ENCODE assay signal across 11 cellular contexts in the genomic region with DNA sequence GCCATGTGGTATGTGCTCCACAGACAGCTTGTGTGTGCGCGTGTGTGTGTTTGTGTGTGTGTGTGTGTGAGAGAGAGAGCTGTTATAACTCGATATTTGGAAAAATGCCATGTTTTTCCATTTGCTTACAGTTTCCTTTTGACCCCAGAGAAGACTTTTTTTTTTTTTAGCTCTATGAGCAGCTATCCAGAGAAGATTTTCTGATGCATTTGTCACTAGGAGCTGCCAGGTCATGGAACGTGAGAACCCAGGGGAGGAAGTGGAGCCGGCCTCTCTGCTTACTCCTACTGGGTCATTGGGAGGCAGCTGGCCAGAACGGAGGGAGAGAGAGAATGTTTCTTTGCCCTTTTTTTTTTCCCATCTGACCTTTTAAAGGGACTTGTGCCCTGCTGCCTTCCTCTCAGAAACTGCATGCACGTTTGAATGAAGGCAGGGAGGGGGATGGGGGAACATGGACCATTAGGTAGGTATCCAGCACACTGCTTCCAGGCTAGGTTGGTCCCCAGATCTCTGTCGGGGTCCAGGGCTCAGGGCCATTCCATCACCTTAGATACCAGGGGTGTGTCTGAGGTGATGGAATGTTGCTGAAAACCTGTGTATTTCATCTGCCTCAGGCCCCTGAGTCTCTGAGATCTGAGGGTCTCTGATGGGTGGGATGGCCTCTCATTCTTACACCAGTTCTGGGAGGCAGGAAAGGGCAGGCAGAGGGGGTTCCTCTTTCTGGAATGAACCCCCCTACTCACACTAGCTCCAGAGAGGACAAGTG. TPM values are rescaled to one million over a fixed set of nuclear protein-coding genes. Genes with fewer than 3 reads are reported as not detected.
DNase-seq lines count a peak whose midpoint lies in the region; ATAC-seq, FAIRE-seq and TF ChIP-seq lines count a peak whose summit lies in the region.
"Had no signal": no experiment of that assay in that cellular context is flagged by ENCODE, and none has a peak within 500 bp of the region (broad histone marks: within the 10 kb centered on the region; RNA-seq: fewer than 3 reads in every experiment).

No MANE protein-coding gene starts in this region.

- no peaks in the 10 kb centered on the region for H3K9me3 ChIP-seq in small intestine (ENCODE audit: control insufficient read depth, low read depth)
- H3K9me3 ChIP-seq: ascending aorta, mucosa of descending colon had no signal

- CTCF ChIA-PET in RWPE1 (lab: Yijun Ruan, JAX): interaction anchor here (1.7 kb wide), 1 partner anchor 31 kb away, joined by 6 read pairs; no protein-coding TSS in a partner anchor

- DNase-seq in HFFc6: peak; percentile 19
- no peak for DNase-seq in RWPE1 (ENCODE audit: low spot score)
- DNase-seq in hepatic stellate cell (ENCODE audit: low spot score): peak; percentile 47
- DNase-seq in small intestine: peak; percentile 43
- DNase-seq in NCI-H187 (lab: John Stamatoyannopoulos, UW): no peak
- no peak for DNase-seq in NCI-H1436 treated with DMSO at 0.1 percent for 48 hours (lab: John Stamatoyannopoulos, UW)
- DNase-seq in mesenteric fat pad (ENCODE audit: low spot score): no peak
- DNase-seq: T-cell had no signal

- no peak overlapping the region for H3K4me3 Mint-ChIP-seq in HFFc6
- H3K4me3 Mint-ChIP-seq: T-cell had no signal

- H3K4me3 ChIP-seq in small intestine (ENCODE audit: low read depth in 1 of 2, low read length in 2 of 2): no peak overlapping the region
- H3K4me3 ChIP-seq: ascending aorta, mucosa of descending colon had no signal

- peaks cover 40% of the 10 kb centered on the region for H3K4me1 Mint-ChIP-seq in HFFc6 (ENCODE audit: low read depth)
- H3K4me1 Mint-ChIP-seq: T-cell had no signal

- no peak for ATAC-seq in GM21528 (IDR thresholded peaks at IDR 0.05; ENCODE audit: low FRiP score, unreplicated experiment)
- ATAC-seq: T-cell had no signal

- TF ChIP-seq CTCF in HFFc6 (IDR thresholded peaks at IDR 0.05) (no peak), RWPE1 (conservative IDR thresholded peaks at IDR 0.05; ENCODE audit: low read depth) (no peak)

- POLR2A ChIA-PET in RWPE1 (lab: Yijun Ruan, JAX; ENCODE audit: low non-redundant PET): no interaction called here

- H3K36me3 ChIP-seq in small intestine (ENCODE audit: control insufficient read depth in 2 of 2, insufficient read depth in 2 of 2, low read length in 2 of 2): no peaks in the 10 kb centered on the region
- H3K36me3 ChIP-seq: ascending aorta had no signal

- H3K27ac ChIP-seq in RWPE1 (peak overlapping the region; percentile 31), small intestine (ENCODE audit: low read depth in 1 of 2, low read length in 1 of 2) (peak overlapping the region in 1 of 2 donors; percentile 93)
- H3K27ac ChIP-seq: ascending aorta had no signal

- FAIRE-seq in small intestine (lab: Jason Lieb, UNC): no peak

- WGBS in small intestine, 3 donors: 13 to 29% (median 26%) methylated on average over 8 of the region's 8 CpGs

- H3K36me3 Mint-ChIP-seq in HFFc6 (ENCODE audit: low read depth): no peaks in the 10 kb centered on the region
- H3K36me3 Mint-ChIP-seq: T-cell had no signal

- H3K27ac Mint-ChIP-seq in HFFc6: no peak overlapping the region
- H3K27ac Mint-ChIP-seq: T-cell had no signal

- peaks cover 0 to 13% of the 10 kb centered on the region in 2 donors for H3K4me1 ChIP-seq in small intestine (ENCODE audit: control insufficient read depth in 2 of 2, insufficient read depth in 1 of 2, low read depth in 1 of 2, low read length in 1 of 2)

- no peaks in the 10 kb centered on the region for H3K27me3 ChIP-seq in small intestine (ENCODE audit: control insufficient read depth in 2 of 2, insufficient read depth in 2 of 2, low read length in 2 of 2)
- H3K27me3 ChIP-seq: ascending aorta had no signal

- H3K27me3 Mint-ChIP-seq in HFFc6 (ENCODE audit: insufficient read depth): peaks cover 3% of the 10 kb centered on the region

- no peaks in the 10 kb centered on the region for H3K9me3 Mint-ChIP-seq in HFFc6
- H3K9me3 Mint-ChIP-seq: T-cell had no signal

RNA-seq across cellular contexts. Expression of a gene that starts 11.2 kb away (rescaled TPM):
- 10 to 100 TPM; 34.3 to 42.8 (median 38.3) TPM for total RNA-seq in HFFc6 (2021; fragmentation: NEBNext Ultra II Directional; extraction: Animal tissue kit (Norgen Biotek cat#: 25700))
- polyA plus RNA-seq in small intestine: 100 to 1,000 TPM in 1 of 3 donors, 10 to 100 TPM in 2; 63.7 to 107 (median 66.5) TPM
- total RNA-seq in mesenteric fat pad: 34.5 TPM

RNA-seq across cellular contexts. Expression of a gene that starts 53.9 kb away (rescaled TPM):
- total RNA-seq in HFFc6 (2021; fragmentation: NEBNext Ultra II Directional; extraction: Animal tissue kit (Norgen Biotek cat#: 25700)): under 1 TPM in 5 of 6 experiments, not detected in 1; 0.09 to 0.60 (median 0.30) TPM
- 1 to 10 TPM in 1 of 3 donors, under 1 TPM in 2; 0.42 to 1.1 (median 0.81) TPM for polyA plus RNA-seq in small intestine
- total RNA-seq in mesenteric fat pad: not detected
- total RNA-seq: ascending aorta, T-cell had no signal

Comparison
In these comparisons a context has a peak if more than half of its experiments do, and no peak if none do; other contexts are left out.
1. DNase-seq: peak in HFFc6 (single experiment), hepatic stellate cell (single experiment) and small intestine (single experiment); none in RWPE1 (single experiment), NCI-H187 (0 of 2), NCI-H1436 treated with DMSO at 0.1 percent for 48 hours (single experiment) and mesenteric fat pad (single experiment).